In the genomic region with DNA sequence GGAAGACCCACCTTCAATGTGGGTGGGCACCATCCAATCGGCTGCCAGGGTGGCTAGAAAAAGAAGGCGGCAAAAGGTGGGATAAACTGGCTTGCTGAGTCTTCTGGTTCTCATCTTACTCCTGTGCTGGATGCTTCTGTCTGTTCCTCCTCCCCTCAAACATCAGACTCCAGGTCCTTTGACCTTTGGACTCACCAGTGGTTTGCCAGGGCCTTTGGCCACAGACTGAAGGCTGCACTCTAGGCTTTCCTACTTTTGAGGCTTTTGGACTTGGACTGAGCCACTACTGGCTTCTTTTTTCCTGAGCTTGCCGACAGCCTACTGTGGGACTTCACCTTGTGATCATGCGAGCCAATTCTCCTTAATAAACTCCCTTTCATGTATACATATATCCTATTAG, we compare ENCODE assay signal across 17 cellular contexts. TPM values are rescaled to one million over a fixed set of nuclear protein-coding genes. Genes with fewer than 3 reads are reported as not detected.
DNase-seq lines count a peak whose midpoint lies in the region; ATAC-seq and TF ChIP-seq lines count a peak whose summit lies in the region.
"Had no signal": no experiment of that assay in that cellular context is flagged by ENCODE, and none has a peak within 500 bp of the region (broad histone marks: within the 10 kb centered on the region; RNA-seq: fewer than 3 reads in every experiment).

No MANE protein-coding gene starts in this region.

- no peak overlapping the region for H3K4me2 ChIP-seq in neural progenitor cell
- no peak overlapping the region for H3K4me2 ChIP-seq in PC-3 (ENCODE audit: low read length)
- H3K4me2 ChIP-seq: BLaER1 treated with 17β-estradiol and CSF1 and Interleukin-3, amounts not matched to agents 10 nM and 100 nM had no signal

- CTCF ChIA-PET in PC-3 (lab: Charles Lee): no interaction called here

- TF ChIP-seq CTCF in neural progenitor cell (IDR thresholded peaks at IDR 0.05) (no peak), PC-3 (conservative IDR thresholded peaks at IDR 0.05; ENCODE audit: low read depth, low read length) (no peak)

- H3K9me2 ChIP-seq in PC-3 (replicated peaks; ENCODE audit: low read length): no peaks in the 10 kb centered on the region

- H3K79me2 ChIP-seq in neural progenitor cell (ENCODE audit: low read depth) (no peaks in the 10 kb centered on the region), PC-3 (ENCODE audit: low read length) (no peaks in the 10 kb centered on the region)

- no TSS peak for BruUV-seq in PC-3 (replicated peaks; lab: Mats Ljungman, UMichigan)

- DNase-seq in DMS53 (lab: John Stamatoyannopoulos, UW) (peak; percentile 71), SW480 (ENCODE audit: low spot score) (peak; percentile 9), left lobe of liver (ENCODE audit: low spot score) (no peak), neural progenitor cell (ENCODE audit: low spot score) (no peak), HK-2 (ENCODE audit: unreplicated experiment) (no peak), PC-3 (no peak)
- no peak for DNase-seq in activated naive CD4-positive, alpha-beta T cell treated with anti-CD3 and anti-CD28 coated beads, Interleukin-2, amount 50 U/mL, for 16 hours
- DNase-seq in stimulated activated naive CD8-positive, alpha-beta T cell treated with anti-CD3 and anti-CD28 coated beads, Interleukin-15, amount 100 ng/mL, for 72 hours: no peak
- DNase-seq: 8988T; ACHN; CD4-positive, CD25-positive, alpha-beta regulatory T cell; DMS79 treated with DMSO at 0.1 percent for 48 hours; EL; GDM1 had no signal

- H2AFZ ChIP-seq in neural progenitor cell (replicated peaks) (peak overlapping the region; percentile 57), PC-3 (ENCODE audit: low read length) (no peak overlapping the region)

- POLR2A ChIA-PET in PC-3 (lab: Charles Lee; ENCODE audit: unreplicated experiment): no interaction called here

- H3K4me1 ChIP-seq in neural progenitor cell (peaks cover 7% of the 10 kb centered on the region), PC-3 (ENCODE audit: insufficient read depth, low read length) (no peaks in the 10 kb centered on the region)

- H3K27ac ChIP-seq in neural progenitor cell (no peak overlapping the region), PC-3 (ENCODE audit: low read length) (no peak overlapping the region)
- H3K27ac ChIP-seq: BLaER1 treated with 17β-estradiol and CSF1 and Interleukin-3, amounts not matched to agents 10 nM and 100 nM had no signal

- no peaks in the 10 kb centered on the region for H3K36me3 Mint-ChIP-seq in neural progenitor cell
- H3K36me3 Mint-ChIP-seq: CD4-positive, CD25-positive, alpha-beta regulatory T cell had no signal

- H3K36me3 ChIP-seq in neural progenitor cell (no peaks in the 10 kb centered on the region), PC-3 (ENCODE audit: low read depth, low read length) (no peaks in the 10 kb centered on the region)
- H3K36me3 ChIP-seq: BLaER1 treated with 17β-estradiol and CSF1 and Interleukin-3, amounts not matched to agents 10 nM and 100 nM had no signal

- peak; percentile 84 for ATAC-seq in left lobe of liver
- ATAC-seq in stimulated activated naive CD8-positive, alpha-beta T cell treated with anti-CD3 and anti-CD28 coated beads, Interleukin-15, amount 100 ng/mL, for 72 hours: no peak
- no peak for ATAC-seq in PC-3
- ATAC-seq: HCT116 had no signal

- H3K9me3 ChIP-seq in neural progenitor cell (ENCODE audit: low read depth) (no peaks in the 10 kb centered on the region), PC-3 (ENCODE audit: low read length) (no peaks in the 10 kb centered on the region)

- H3F3A ChIP-seq in neural progenitor cell (ENCODE audit: low read depth) (no peaks in the 10 kb centered on the region), PC-3 (ENCODE audit: low read length, unreplicated experiment) (no peaks in the 10 kb centered on the region)

- peaks cover 7% of the 10 kb centered on the region for H3K4me1 Mint-ChIP-seq in neural progenitor cell
- no peaks in the 10 kb centered on the region for H3K4me1 Mint-ChIP-seq in stimulated activated naive CD8-positive, alpha-beta T cell treated with anti-CD3 and anti-CD28 coated beads, Interleukin-15, amount 100 ng/mL, for 72 hours
- H3K4me1 Mint-ChIP-seq: CD4-positive, CD25-positive, alpha-beta regulatory T cell had no signal

- H3K27me3 ChIP-seq in neural progenitor cell (no peaks in the 10 kb centered on the region), PC-3 (ENCODE audit: low read length) (no peaks in the 10 kb centered on the region)
- H3K27me3 ChIP-seq: BLaER1 treated with 17β-estradiol and CSF1 and Interleukin-3, amounts not matched to agents 10 nM and 100 nM had no signal

- intact Hi-C loops in PC-3 (cut with micrococcal nuclease): no loop called here

- peaks cover 2% of the 10 kb centered on the region for H3K9me3 Mint-ChIP-seq in neural progenitor cell
- peaks cover 0 to 9% of the 10 kb centered on the region in 2 donors for H3K9me3 Mint-ChIP-seq in stimulated activated naive CD8-positive, alpha-beta T cell treated with anti-CD3 and anti-CD28 coated beads, Interleukin-15, amount 100 ng/mL, for 72 hours

- H4K20me1 ChIP-seq in neural progenitor cell (ENCODE audit: low read depth) (no peaks in the 10 kb centered on the region), PC-3 (ENCODE audit: low read length) (no peaks in the 10 kb centered on the region)
- H4K20me1 ChIP-seq: BLaER1 treated with 17β-estradiol and CSF1 and Interleukin-3, amounts not matched to agents 10 nM and 100 nM had no signal

- H3K4me3 ChIP-seq in neural progenitor cell (no peak overlapping the region), PC-3 (ENCODE audit: low read length) (no peak overlapping the region)
- H3K4me3 ChIP-seq: BLaER1 treated with 17β-estradiol and CSF1 and Interleukin-3, amounts not matched to agents 10 nM and 100 nM had no signal

- H3K27me3 Mint-ChIP-seq in neural progenitor cell (ENCODE audit: insufficient read depth, low read depth): no peaks in the 10 kb centered on the region
- no peaks in the 10 kb centered on the region for H3K27me3 Mint-ChIP-seq in stimulated activated naive CD8-positive, alpha-beta T cell treated with anti-CD3 and anti-CD28 coated beads, Interleukin-15, amount 100 ng/mL, for 72 hours

- H3K4me3 Mint-ChIP-seq in neural progenitor cell: no peak overlapping the region
- no peak overlapping the region for H3K4me3 Mint-ChIP-seq in stimulated activated naive CD8-positive, alpha-beta T cell treated with anti-CD3 and anti-CD28 coated beads, Interleukin-15, amount 100 ng/mL, for 72 hours
- H3K4me3 Mint-ChIP-seq: CD4-positive, CD25-positive, alpha-beta regulatory T cell had no signal

- no peak overlapping the region for H3K9ac ChIP-seq in neural progenitor cell
- no peak overlapping the region for H3K9ac ChIP-seq in PC-3 (ENCODE audit: low read length)
- H3K9ac ChIP-seq: BLaER1 treated with 17β-estradiol and CSF1 and Interleukin-3, amounts not matched to agents 10 nM and 100 nM had no signal

- no peak overlapping the region for H3K27ac Mint-ChIP-seq in neural progenitor cell
- H3K27ac Mint-ChIP-seq in stimulated activated naive CD8-positive, alpha-beta T cell treated with anti-CD3 and anti-CD28 coated beads, Interleukin-15, amount 100 ng/mL, for 72 hours: no peak overlapping the region
- H3K27ac Mint-ChIP-seq: CD4-positive, CD25-positive, alpha-beta regulatory T cell had no signal

RNA-seq across cellular contexts. Expression of gene VCAM1, which starts 55.9 kb away (rescaled TPM):
- total RNA-seq in left lobe of liver: 8.9 TPM
- 0.34 and 2.1 TPM in 2 replicates for total RNA-seq in neural progenitor cell (ENCODE audit: low replicate concordance)
- total RNA-seq in PC-3 (2014; rRNA removed): not detected in 2 replicates
- total RNA-seq: CD4-positive, CD25-positive, alpha-beta regulatory T cell; HT1080 had no signal

Comparison
In these comparisons a context has a peak if more than half of its experiments do, and no peak if none do; other contexts are left out.
1. DNase-seq: peak in DMS53 (single experiment) and SW480 (single experiment); none in left lobe of liver (single experiment), neural progenitor cell (single experiment), HK-2 (single experiment), activated naive CD4-positive, alpha-beta T cell treated with anti-CD3 and anti-CD28 coated beads, Interleukin-2, amount 50 U/mL, for 16 hours (single experiment), stimulated activated naive CD8-positive, alpha-beta T cell treated with anti-CD3 and anti-CD28 coated beads, Interleukin-15, amount 100 ng/mL, for 72 hours (0 of 2) and PC-3 (single experiment).